8 cellular contexts compared by ENCODE assay signal in genomic region chr10:71285180-71285545, GRCh38.
DNase-seq lines count a peak whose midpoint lies in the region; ATAC-seq lines count a peak whose summit lies in the region.

No MANE protein-coding gene starts in this region.

- intact Hi-C loops in head of caudate nucleus (cut with DNase I), result loop anchor here (5.0 kb wide), 1 partner anchor 358 kb away; no protein-coding TSS in a partner anchor

- peak; percentile 40 to 50 for DNase-seq in NCI-H2081 (lab: John Stamatoyannopoulos, UW)
- DNase-seq in NCI-H2081 treated with DMSO at 0.1 percent for 48 hours (lab: John Stamatoyannopoulos, UW), result no peak
- DNase-seq in NCI-H1694 treated with DMSO at 0.1 percent for 48 hours (lab: John Stamatoyannopoulos, UW), result peak; percentile 43
- DNase-seq in activated T-cell treated with anti-CD3 and anti-CD28 coated beads, Interleukin-2, amount 50 U/mL, for 48 hours, result peak; percentile 43 to 47
- DNase-seq in head of caudate nucleus, result peak in 41 of 42 donors; percentile 47 to 87 (median 70)
- peak; percentile 82 for DNase-seq in retina

- no peak for ATAC-seq in GM18502 (IDR thresholded peaks at IDR 0.05; ENCODE audit: poor library complexity, unreplicated experiment)
- no peak for ATAC-seq in GM18873 (IDR thresholded peaks at IDR 0.05; ENCODE audit: low FRiP score, unreplicated experiment)
